Comparison of ENCODE assay signal across 8 cellular contexts in genomic region chr3:47037302-47037701, GRCh38. TPM values are rescaled to one million over a fixed set of nuclear protein-coding genes. Genes with fewer than 3 reads are reported as not detected.
DNase-seq lines count a peak whose midpoint lies in the region; ATAC-seq, FAIRE-seq and TF ChIP-seq lines count a peak whose summit lies in the region.
"Not testable (repeated sequence)": the region's sequence is repeated elsewhere in the genome, so short reads cannot be mapped to it uniquely, and the experiment has no call there.

No MANE protein-coding gene starts in this region.

- not testable (repeated sequence) for FAIRE-seq in K562 (lab: Jason Lieb, UNC)

- H3K9ac ChIP-seq in Loucy (ENCODE audit: low read depth, low read length, poor library complexity, severe bottlenecking); K562 (ENCODE audit: insufficient read depth in 1 of 2, low read depth in 2 of 2, low read length in 2 of 2): not testable (repeated sequence)

- peak overlapping the region; percentile 43 for H3K27ac ChIP-seq in CD8-positive, alpha-beta T cell (ENCODE audit: low read depth, low read length)
- H3K27ac ChIP-seq in K562 (ENCODE audit: extremely low read depth, low read depth, low read length) = not testable (repeated sequence)

- H3F3A ChIP-seq in Loucy (ENCODE audit: low read depth) = not testable (repeated sequence)

- H3K4me3 Mint-ChIP-seq in CD8-positive, alpha-beta T cell = peak overlapping the region; percentile 38
- H3K4me3 Mint-ChIP-seq in T-helper 17 cell; activated CD8-positive, alpha-beta T cell treated with anti-CD3 and anti-CD28 coated beads for 36 hours; activated naive CD4-positive, alpha-beta T cell treated with anti-CD3 and anti-CD28 coated beads for 36 hours: not testable (repeated sequence)
- peak overlapping the region in 3 of 8 donors; percentile 13 to 65 (median 54) for H3K4me3 Mint-ChIP-seq in naive B cell
- H3K4me3 Mint-ChIP-seq in stimulated activated naive CD8-positive, alpha-beta T cell treated with anti-CD3 and anti-CD28 coated beads, Interleukin-15, Interleukin-2, amounts not matched to agents 100 ng/mL and 50 ng/mL, for 24 hours = peak overlapping the region; percentile 35

- not testable (repeated sequence) for DNase-seq in CD8-positive, alpha-beta T cell; T-helper 17 cell; activated CD8-positive, alpha-beta T cell treated with anti-CD3 and anti-CD28 coated beads for 36 hours; activated naive CD4-positive, alpha-beta T cell treated with anti-CD3 and anti-CD28 coated beads for 36 hours; K562 (ENCODE audit: extremely low read depth in 1 of 4, low spot score in 3 of 4); naive B cell

- TF ChIP-seq EP300 in K562 (IDR thresholded peaks at IDR 0.05; ENCODE audit: low read length) = not testable (repeated sequence)

- not testable (repeated sequence) for H3K9me3 ChIP-seq in CD8-positive, alpha-beta T cell (ENCODE audit: low read length); Loucy (ENCODE audit: insufficient read depth, low read depth, low read length); T-helper 17 cell (ENCODE audit: control insufficient read depth, low read length, poor library complexity, severe bottlenecking); K562 (replicated peaks; ENCODE audit: control insufficient read depth, insufficient read depth, low read depth, low read length)

- CTCF ChIA-PET in CD8-positive, alpha-beta T cell (lab: Charles Lee); activated CD8-positive, alpha-beta T cell treated with anti-CD3 and anti-CD28 coated beads for 36 hours (lab: Charles Lee); activated naive CD4-positive, alpha-beta T cell treated with anti-CD3 and anti-CD28 coated beads for 36 hours (lab: Charles Lee); K562 (lab: Yijun Ruan, JAX; ENCODE audit: low intra/inter-chr PET ratio): not testable (repeated sequence)

- not testable (repeated sequence) for ATAC-seq in CD8-positive, alpha-beta T cell; T-helper 17 cell; activated CD8-positive, alpha-beta T cell treated with anti-CD3 and anti-CD28 coated beads for 36 hours; K562; naive B cell (ENCODE audit: low read depth in 2 of 2)

- peak overlapping the region; percentile 8 for H3K4me2 ChIP-seq in Loucy (ENCODE audit: low read depth, low read length, poor library complexity, severe bottlenecking)
- not testable (repeated sequence) for H3K4me2 ChIP-seq in K562 (ENCODE audit: insufficient read depth, low read length)

- peaks cover 35% of the 10 kb centered on the region for H3K4me1 Mint-ChIP-seq in CD8-positive, alpha-beta T cell (ENCODE audit: low read depth)
- H3K4me1 Mint-ChIP-seq in T-helper 17 cell (peaks cover 14% of the 10 kb centered on the region), naive B cell (peaks cover 8 to 18% (median 16%) of the 10 kb centered on the region in 3 donors)
- peaks cover 27% of the 10 kb centered on the region for H3K4me1 Mint-ChIP-seq in activated CD8-positive, alpha-beta T cell treated with anti-CD3 and anti-CD28 coated beads for 36 hours (ENCODE audit: low read depth)
- peaks cover 26% of the 10 kb centered on the region for H3K4me1 Mint-ChIP-seq in activated naive CD4-positive, alpha-beta T cell treated with anti-CD3 and anti-CD28 coated beads for 36 hours (ENCODE audit: low read depth)
- peaks cover 41% of the 10 kb centered on the region for H3K4me1 Mint-ChIP-seq in stimulated activated naive CD8-positive, alpha-beta T cell treated with anti-CD3 and anti-CD28 coated beads, Interleukin-15, Interleukin-2, amounts not matched to agents 100 ng/mL and 50 ng/mL, for 24 hours (ENCODE audit: low read depth)

- TF ChIP-seq CTCF in CD8-positive, alpha-beta T cell (IDR thresholded peaks at IDR 0.05); Loucy (conservative IDR thresholded peaks at IDR 0.05; ENCODE audit: low read length); activated CD8-positive, alpha-beta T cell treated with anti-CD3 and anti-CD28 coated beads for 36 hours (IDR thresholded peaks at IDR 0.05); K562 (IDR thresholded peaks at IDR 0.05 in 2 of 3, conservative IDR thresholded peaks at IDR 0.05 in 1 of 3; ENCODE audit: insufficient read depth in 2 of 3, low read depth in 1 of 3, low read length in 3 of 3): not testable (repeated sequence)

- H3K9me2 ChIP-seq in Loucy (replicated peaks; ENCODE audit: low read depth, low read length) = not testable (repeated sequence)

- H3K36me3 ChIP-seq in CD8-positive, alpha-beta T cell (ENCODE audit: insufficient read depth, low read length) = peaks cover 35% of the 10 kb centered on the region
- peaks cover 77% of the 10 kb centered on the region for H3K36me3 ChIP-seq in Loucy (ENCODE audit: insufficient read depth, low read length)
- peaks cover 84% of the 10 kb centered on the region for H3K36me3 ChIP-seq in K562 (ENCODE audit: control insufficient read depth, insufficient read depth, low read length)

- H3K27me3 ChIP-seq in CD8-positive, alpha-beta T cell (ENCODE audit: insufficient read depth, low read length); Loucy (ENCODE audit: insufficient read depth, low read length, poor library complexity, severe bottlenecking); K562 (ENCODE audit: control insufficient read depth in 2 of 2, insufficient read depth in 2 of 2, low read length in 2 of 2): not testable (repeated sequence)

- POLR2A ChIA-PET in CD8-positive, alpha-beta T cell (lab: Charles Lee) = interaction anchor here (1.2 kb wide), 1 partner anchor 12 kb away, joined by 3 read pairs; no protein-coding TSS in a partner anchor
- POLR2A ChIA-PET in activated CD8-positive, alpha-beta T cell treated with anti-CD3 and anti-CD28 coated beads for 36 hours (lab: Charles Lee) = interaction anchor here (0.8 to 1.0 kb wide), 2 partner anchors 16 to 126 kb away, joined by 3 to 4 read pairs; partner anchors contain the start of gene SETD2
- POLR2A ChIA-PET in K562 (lab: Yijun Ruan, JAX) = not testable (repeated sequence)

- not testable (repeated sequence) for H3K9me1 ChIP-seq in K562 (ENCODE audit: control insufficient read depth, insufficient read depth, low read length)

- in situ Hi-C loops in K562 (cut with MboI) = not testable (repeated sequence)

- peaks cover 78% of the 10 kb centered on the region for H3K36me3 Mint-ChIP-seq in CD8-positive, alpha-beta T cell
- H3K36me3 Mint-ChIP-seq in T-helper 17 cell (ENCODE audit: low read depth) = not testable (repeated sequence)
- peaks cover 60% of the 10 kb centered on the region for H3K36me3 Mint-ChIP-seq in activated CD8-positive, alpha-beta T cell treated with anti-CD3 and anti-CD28 coated beads for 36 hours (ENCODE audit: low read depth)
- peaks cover 37% of the 10 kb centered on the region for H3K36me3 Mint-ChIP-seq in activated naive CD4-positive, alpha-beta T cell treated with anti-CD3 and anti-CD28 coated beads for 36 hours (ENCODE audit: low read depth)
- peaks cover 17 to 31% of the 10 kb centered on the region in 2 donors for H3K36me3 Mint-ChIP-seq in naive B cell
- H3K36me3 Mint-ChIP-seq in stimulated activated naive CD8-positive, alpha-beta T cell treated with anti-CD3 and anti-CD28 coated beads, Interleukin-15, Interleukin-2, amounts not matched to agents 100 ng/mL and 50 ng/mL, for 24 hours (ENCODE audit: low read depth) = peaks cover 73% of the 10 kb centered on the region

- H4K20me1 ChIP-seq in Loucy (ENCODE audit: insufficient read depth, low read length, poor library complexity, severe bottlenecking); K562 (replicated peaks; ENCODE audit: control insufficient read depth, insufficient read depth, low read length): not testable (repeated sequence)

- not testable (repeated sequence) for H3K9me3 Mint-ChIP-seq in CD8-positive, alpha-beta T cell; activated CD8-positive, alpha-beta T cell treated with anti-CD3 and anti-CD28 coated beads for 36 hours; activated naive CD4-positive, alpha-beta T cell treated with anti-CD3 and anti-CD28 coated beads for 36 hours; naive B cell; stimulated activated naive CD8-positive, alpha-beta T cell treated with anti-CD3 and anti-CD28 coated beads, Interleukin-15, Interleukin-2, amounts not matched to agents 100 ng/mL and 50 ng/mL, for 24 hours

- peaks cover 15% of the 10 kb centered on the region for H3K4me1 ChIP-seq in CD8-positive, alpha-beta T cell (ENCODE audit: insufficient read depth, low read length)
- H3K4me1 ChIP-seq in Loucy (ENCODE audit: insufficient read depth, low read length, poor library complexity, severe bottlenecking); K562 (replicated peaks in 1 of 2; ENCODE audit: control insufficient read depth in 2 of 2, insufficient read depth in 2 of 2, low read length in 2 of 2): not testable (repeated sequence)

- H3K27me3 Mint-ChIP-seq in CD8-positive, alpha-beta T cell (ENCODE audit: low read depth); T-helper 17 cell; activated CD8-positive, alpha-beta T cell treated with anti-CD3 and anti-CD28 coated beads for 36 hours; activated naive CD4-positive, alpha-beta T cell treated with anti-CD3 and anti-CD28 coated beads for 36 hours (ENCODE audit: low read depth); naive B cell; stimulated activated naive CD8-positive, alpha-beta T cell treated with anti-CD3 and anti-CD28 coated beads, Interleukin-15, Interleukin-2, amounts not matched to agents 100 ng/mL and 50 ng/mL, for 24 hours: not testable (repeated sequence)

- H3K4me3 ChIP-seq in CD8-positive, alpha-beta T cell (ENCODE audit: low read depth, low read length); Loucy (ENCODE audit: low read length, poor library complexity, severe bottlenecking); K562: not testable (repeated sequence)

- BruUV-seq in K562 (replicated peaks; lab: Mats Ljungman, UMichigan) = not testable (repeated sequence)

- intact Hi-C loops in CD8-positive, alpha-beta T cell (cut with DNase I, micrococcal nuclease) = loop anchor here in 1 of 2 experiments (5.0 kb wide), 1 partner anchor 60 kb away; the partner anchor contains the start of genes CCDC12 and NBEAL2
- intact Hi-C loops in activated CD8-positive, alpha-beta T cell treated with anti-CD3 and anti-CD28 coated beads for 36 hours (cut with micrococcal nuclease); K562 (cut with micrococcal nuclease): not testable (repeated sequence)
- intact Hi-C loops in activated naive CD4-positive, alpha-beta T cell treated with anti-CD3 and anti-CD28 coated beads for 36 hours (cut with micrococcal nuclease) = loop anchor here (5.0 kb wide), 1 partner anchor 125 kb away; the partner anchor contains the start of gene SETD2

- TF ChIP-seq RAD21 in K562 (CRISPR knock-in tag; conservative IDR thresholded peaks at IDR 0.05 in 1 of 2, IDR thresholded peaks at IDR 0.05 in 1 of 2) = not testable (repeated sequence)

- not testable (repeated sequence) for H2AFZ ChIP-seq in Loucy (ENCODE audit: low read length); K562 (ENCODE audit: low read depth, low read length)

- not testable (repeated sequence) for H3K79me2 ChIP-seq in Loucy (ENCODE audit: insufficient read depth, low read length); K562 (ENCODE audit: control insufficient read depth, insufficient read depth, low read length)

- not testable (repeated sequence) for TF ChIP-seq POLR2A in K562 (conservative IDR thresholded peaks at IDR 0.05)

- H3K27ac Mint-ChIP-seq in CD8-positive, alpha-beta T cell = peak overlapping the region; percentile 95
- H3K27ac Mint-ChIP-seq in T-helper 17 cell (peak overlapping the region; percentile 89), naive B cell (peak overlapping the region; percentile 88 to 96 (median 95))
- H3K27ac Mint-ChIP-seq in activated CD8-positive, alpha-beta T cell treated with anti-CD3 and anti-CD28 coated beads for 36 hours = peak overlapping the region; percentile 84
- peak overlapping the region; percentile 81 for H3K27ac Mint-ChIP-seq in activated naive CD4-positive, alpha-beta T cell treated with anti-CD3 and anti-CD28 coated beads for 36 hours
- peak overlapping the region; percentile 76 for H3K27ac Mint-ChIP-seq in stimulated activated naive CD8-positive, alpha-beta T cell treated with anti-CD3 and anti-CD28 coated beads, Interleukin-15, Interleukin-2, amounts not matched to agents 100 ng/mL and 50 ng/mL, for 24 hours

- WGBS in K562 (ENCODE audit: insufficient coverage, low coverage, missing lambda C conversion rate) = 50% methylated on average over 2 of the region's 6 CpGs

RNA-seq across cellular contexts. Expression of gene NBEAL2, which starts 57.8 kb away (rescaled TPM):
- 100 to 1,000 TPM; 187 to 201 TPM for total RNA-seq in CD8-positive, alpha-beta T cell
- total RNA-seq in T-helper 17 cell (100 to 1,000 TPM; 285 to 303 TPM), K562 (2014; rRNA removed) (41.3 and 45.2 TPM in 2 replicates), K562 (2014; rRNA removed; fragmentation: Illumina TruSeq; extraction: Trizol) (12.3 and 16.0 TPM in 2 replicates), K562 (2015; rRNA removed; fragmentation: Illumina TruSeq; extraction: Trizol) (23.7 and 23.9 TPM in 2 replicates), K562 (2021) (89.3 and 114 TPM in 2 replicates)
- 10 to 100 TPM; 58.9 to 63.7 TPM for total RNA-seq in activated CD8-positive, alpha-beta T cell treated with anti-CD3 and anti-CD28 coated beads for 36 hours
- 10 to 100 TPM; 85.0 to 92.4 TPM for total RNA-seq in activated naive CD4-positive, alpha-beta T cell treated with anti-CD3 and anti-CD28 coated beads for 36 hours
- 322 and 1,090 TPM in 2 replicates for total RNA-seq in K562 (2011; cell fraction: chromatin; rRNA removed; ENCODE audit: low replicate concordance)
- total RNA-seq in K562 (2011; cell fraction: nucleolus; rRNA removed) = 555 and 597 TPM in 2 replicates
- 365 and 370 TPM in 2 replicates for total RNA-seq in K562 (2011; cell fraction: nucleoplasm; rRNA removed)
- polyA plus RNA-seq in K562 (2011; rRNA removed) (29.6 and 50.4 TPM in 2 replicates), K562 (2014; fragmentation: Illumina TruSeq; extraction: Trizol) (46.4 and 62.1 TPM in 2 replicates), K562 (2014; fragmentation: Nextera tagmentation; extraction: Ambion mirVana) (under 1 TPM; 0.06 to 0.24 TPM), K562 (2014; rRNA removed) (67.5 and 85.5 TPM in 2 replicates), naive B cell (ENCODE audit: low read depth in 6 of 6) (1 to 10 TPM in 4 of 6 donors, under 1 TPM in 1, not detected in 1; 0.34 to 2.2 (median 1.5) TPM)
- 25.6 and 45.5 TPM in 2 replicates for polyA plus RNA-seq in K562 (2011; cell fraction: cytosol; rRNA removed)
- 557 and 843 TPM in 2 replicates for polyA plus RNA-seq in K562 (2011; cell fraction: nucleus; rRNA removed)
- polyA plus RNA-seq in K562 (2012) = 66.4 and 174 TPM in 2 replicates
- polyA minus RNA-seq in K562 (2011; rRNA and poly(A)+ RNA removed) = 8.6 and 16.8 TPM in 2 replicates
- 23.5 and 26.4 TPM in 2 replicates for polyA minus RNA-seq in K562 (2011; cell fraction: cytosol; rRNA and poly(A)+ RNA removed)
- polyA minus RNA-seq in K562 (2011; cell fraction: nucleus; rRNA and poly(A)+ RNA removed) = 104 and 118 TPM in 2 replicates
